Comparison of ENCODE assay signal across 22 cellular contexts in the genomic region with DNA sequence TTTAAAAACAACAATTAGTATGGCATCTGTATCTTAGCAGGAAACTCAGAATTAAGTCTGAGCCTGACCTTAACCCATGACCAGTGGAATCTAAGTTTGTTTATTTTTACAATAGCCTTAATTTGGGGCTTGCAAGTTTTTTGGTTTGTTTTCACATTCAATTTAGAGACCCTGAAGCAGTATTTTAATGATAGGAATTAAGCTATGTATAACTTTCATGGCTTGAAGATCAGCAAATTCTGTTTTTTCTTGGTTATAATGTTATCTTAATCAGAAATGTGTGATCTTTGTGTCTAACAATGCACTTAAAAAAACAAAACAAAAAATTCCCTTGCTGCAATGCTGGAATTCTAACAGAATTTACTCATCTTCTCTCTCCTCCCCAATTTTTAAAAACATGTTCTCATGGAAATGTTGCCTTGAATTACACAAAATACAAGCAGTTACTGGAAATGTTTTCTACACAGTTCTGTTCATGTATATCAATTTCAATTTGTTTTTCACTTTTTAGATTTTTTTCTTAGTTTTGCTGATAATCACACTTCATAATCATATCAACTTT.
DNase-seq lines count a peak whose midpoint lies in the region; ATAC-seq and TF ChIP-seq lines count a peak whose summit lies in the region.
"Had no signal": no experiment of that assay in that cellular context is flagged by ENCODE, and none has a peak within 500 bp of the region (broad histone marks: within the 10 kb centered on the region; RNA-seq: fewer than 3 reads in every experiment).

No MANE protein-coding gene starts in this region.

- H3K27ac Mint-ChIP-seq in CD4-positive, alpha-beta T cell, result peak overlapping the region; percentile 58
- H3K27ac Mint-ChIP-seq: activated CD4-positive, alpha-beta memory T cell treated with anti-CD3 and anti-CD28 coated beads for 36 hours; activated naive CD8-positive, alpha-beta T cell treated with anti-CD3 and anti-CD28 coated beads, Interleukin-2, amount 50 U/mL, for 24 hours had no signal

- no peaks in the 10 kb centered on the region for H4K20me1 ChIP-seq in osteoblast (ENCODE audit: insufficient read depth, low read length)
- H4K20me1 ChIP-seq: BLaER1 had no signal

- peaks cover 3% of the 10 kb centered on the region for H3K36me3 ChIP-seq in osteoblast (ENCODE audit: insufficient read depth, low read length)
- H3K36me3 ChIP-seq: thoracic aorta had no signal

- peaks cover 22% of the 10 kb centered on the region for H3K4me1 Mint-ChIP-seq in CD4-positive, alpha-beta T cell (ENCODE audit: low read depth)
- H3K4me1 Mint-ChIP-seq: central memory CD8-positive, alpha-beta T cell had no signal

- TF ChIP-seq CTCF in CD4-positive, alpha-beta T cell (IDR thresholded peaks at IDR 0.05), result no peak
- TF ChIP-seq CTCF in osteoblast (IDR thresholded peaks at IDR 0.05; ENCODE audit: extremely low read depth, low read depth, low read length), result no peak

- H2AFZ ChIP-seq in osteoblast (ENCODE audit: low read length), result no peak overlapping the region

- H3K4me2 ChIP-seq in osteoblast (ENCODE audit: insufficient read depth, low read length), result peak overlapping the region; percentile 4
- H3K4me2 ChIP-seq: BLaER1 had no signal

- H3K27ac ChIP-seq in CD4-positive, alpha-beta T cell (ENCODE audit: low read depth, low read length), result no peak overlapping the region
- H3K27ac ChIP-seq in osteoblast (ENCODE audit: low read depth, low read length), result peak overlapping the region; percentile 87
- H3K27ac ChIP-seq: BLaER1, VCaP had no signal

- H3K27me3 ChIP-seq in CD4-positive, alpha-beta T cell (ENCODE audit: control insufficient read depth, insufficient read depth, low read length), result no peaks in the 10 kb centered on the region
- no peaks in the 10 kb centered on the region for H3K27me3 ChIP-seq in osteoblast (ENCODE audit: insufficient read depth, low read length)
- H3K27me3 ChIP-seq: BLaER1 had no signal

- peaks cover 13% of the 10 kb centered on the region for H3K36me3 Mint-ChIP-seq in CD4-positive, alpha-beta T cell (ENCODE audit: low read depth)

- DNase-seq in CD4-positive, alpha-beta T cell, result no peak
- DNase-seq in M059J (ENCODE audit: low read depth) (peak; percentile 29), fibroblast of gingiva (ENCODE audit: low read depth) (peak; percentile 44), osteoblast (ENCODE audit: insufficient read length, low spot score, missing footprints) (no peak), UCSD-AML1 (lab: John Stamatoyannopoulos, UW; ENCODE audit: unreplicated experiment) (no peak), NCI-H2196 treated with DMSO at 0.1 percent for 48 hours (lab: John Stamatoyannopoulos, UW; ENCODE audit: unreplicated experiment) (no peak)
- DNase-seq: activated CD4-positive, alpha-beta memory T cell treated with anti-CD3 and anti-CD28 coated beads for 36 hours; activated naive CD8-positive, alpha-beta T cell treated with anti-CD3 and anti-CD28 coated beads, Interleukin-2, amount 50 U/mL, for 24 hours; activated T-cell treated with anti-CD3 and anti-CD28 coated beads, Interleukin-2, amount 50 U/mL, for 24 hours; DMS 273 treated with DMSO at 0.1 percent for 48 hours; left ventricle myocardium superior; NCI-H1092 treated with DMSO at 0.1 percent for 48 hours; NCI-H2227 treated with DMSO at 0.1 percent for 48 hours; NK-92 treated with Interleukin-12 subunit alpha and Interleukin-12 subunit beta, amount 100 ng/mL, for 24 hours; stimulated activated CD4-positive, alpha-beta T cell treated with anti-CD3 and anti-CD28 coated beads, Interleukin-4, amount 100 ng/mL, for 24 hours had no signal

- no peaks in the 10 kb centered on the region for H3K9me3 ChIP-seq in CD4-positive, alpha-beta T cell (ENCODE audit: control insufficient read depth, low read length)
- no peaks in the 10 kb centered on the region for H3K9me3 ChIP-seq in osteoblast (ENCODE audit: low read depth, low read length)
- H3K9me3 ChIP-seq: BLaER1, thoracic aorta had no signal

- no peak overlapping the region for H3K4me3 Mint-ChIP-seq in CD4-positive, alpha-beta T cell
- H3K4me3 Mint-ChIP-seq: activated CD4-positive, alpha-beta memory T cell treated with anti-CD3 and anti-CD28 coated beads for 36 hours; activated naive CD8-positive, alpha-beta T cell treated with anti-CD3 and anti-CD28 coated beads, Interleukin-2, amount 50 U/mL, for 24 hours; activated T-cell treated with anti-CD3 and anti-CD28 coated beads, Interleukin-2, amount 50 U/mL, for 24 hours; central memory CD8-positive, alpha-beta T cell had no signal

- peaks cover 50% of the 10 kb centered on the region for H3K4me1 ChIP-seq in osteoblast (ENCODE audit: insufficient read depth, low read length)
- H3K4me1 ChIP-seq: BLaER1 had no signal

- no peaks in the 10 kb centered on the region for H3K79me2 ChIP-seq in osteoblast (ENCODE audit: insufficient read depth, low read length)

- no peaks in the 10 kb centered on the region for H3K27me3 Mint-ChIP-seq in CD4-positive, alpha-beta T cell
- H3K27me3 Mint-ChIP-seq: activated CD4-positive, alpha-beta memory T cell treated with anti-CD3 and anti-CD28 coated beads for 36 hours; activated naive CD8-positive, alpha-beta T cell treated with anti-CD3 and anti-CD28 coated beads, Interleukin-2, amount 50 U/mL, for 24 hours; activated T-cell treated with anti-CD3 and anti-CD28 coated beads, Interleukin-2, amount 50 U/mL, for 24 hours; central memory CD8-positive, alpha-beta T cell had no signal

- CTCF ChIA-PET in CD4-positive, alpha-beta T cell (lab: Charles Lee), result no interaction called here

- POLR2A ChIA-PET in CD4-positive, alpha-beta T cell (lab: Charles Lee), result interaction anchor here (1.4 kb wide), 1 partner anchor 14 kb away, joined by 4 read pairs; no protein-coding TSS in a partner anchor

- no peaks in the 10 kb centered on the region for H3K9me3 Mint-ChIP-seq in CD4-positive, alpha-beta T cell
- H3K9me3 Mint-ChIP-seq: activated CD4-positive, alpha-beta memory T cell treated with anti-CD3 and anti-CD28 coated beads for 36 hours; activated naive CD8-positive, alpha-beta T cell treated with anti-CD3 and anti-CD28 coated beads, Interleukin-2, amount 50 U/mL, for 24 hours; activated T-cell treated with anti-CD3 and anti-CD28 coated beads, Interleukin-2, amount 50 U/mL, for 24 hours; central memory CD8-positive, alpha-beta T cell had no signal

- ATAC-seq in CD4-positive, alpha-beta T cell (ENCODE audit: poor library complexity), result no peak
- ATAC-seq in HG03280 (IDR thresholded peaks at IDR 0.05; ENCODE audit: unreplicated experiment) (no peak), HG03378 (IDR thresholded peaks at IDR 0.05; ENCODE audit: unreplicated experiment) (no peak)
- ATAC-seq: activated naive CD8-positive, alpha-beta T cell treated with anti-CD3 and anti-CD28 coated beads, Interleukin-2, amount 50 U/mL, for 24 hours; left ventricle myocardium superior had no signal

- no peak overlapping the region for H3K4me3 ChIP-seq in osteoblast (ENCODE audit: insufficient read depth, low read length)
- H3K4me3 ChIP-seq: BLaER1, skin epidermis, thoracic aorta had no signal

- intact Hi-C loops in CD4-positive, alpha-beta T cell (cut with DNase I, micrococcal nuclease), result no loop called here

Comparison
In these comparisons a context has a peak if more than half of its experiments do, and no peak if none do; other contexts are left out.
1. DNase-seq: peak in M059J (single experiment) and fibroblast of gingiva (single experiment); none in CD4-positive, alpha-beta T cell (0 of 10), osteoblast (single experiment), UCSD-AML1 (single experiment) and NCI-H2196 treated with DMSO at 0.1 percent for 48 hours (single experiment).